Comparison of ENCODE assay signal across 8 cellular contexts in the genomic region with DNA sequence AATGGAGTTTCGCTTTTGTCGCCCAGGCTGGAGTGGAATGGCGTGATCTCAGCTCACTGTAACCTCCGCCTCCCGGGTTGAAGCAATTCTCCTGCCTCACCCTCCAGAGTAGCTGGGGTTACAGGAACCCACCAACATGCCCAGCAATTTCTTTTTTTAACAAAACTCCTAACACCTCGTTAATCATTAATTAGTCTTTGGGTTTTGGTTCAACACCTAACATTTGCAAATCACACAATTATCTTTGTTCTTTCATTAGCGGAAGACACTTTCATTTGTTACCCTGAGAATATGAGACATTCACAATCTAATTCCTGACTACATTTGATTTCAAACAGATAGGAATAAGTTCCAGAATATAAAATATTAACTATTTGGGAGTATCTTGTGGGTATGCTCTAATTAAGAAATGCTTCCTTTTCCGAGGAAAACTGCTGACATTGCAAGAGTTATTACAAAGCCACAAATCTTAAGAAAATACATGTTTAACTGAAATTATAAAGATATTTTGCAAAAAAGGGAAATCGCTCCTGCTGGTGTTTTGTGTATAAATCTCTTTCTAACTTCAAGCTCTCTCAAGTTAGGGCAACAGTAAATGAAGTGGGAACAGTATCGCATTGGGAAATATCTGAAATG. TPM values are rescaled to one million over a fixed set of nuclear protein-coding genes. Genes with fewer than 3 reads are reported as not detected.
DNase-seq lines count a peak whose midpoint lies in the region; ATAC-seq, FAIRE-seq and TF ChIP-seq lines count a peak whose summit lies in the region.

No MANE protein-coding gene starts in this region.

- TF ChIP-seq POLR2A in NB4 (IDR thresholded peaks at IDR 0.05; ENCODE audit: extremely low read depth, insufficient read length) (no peak), H1 (IDR thresholded peaks at IDR 0.05; ENCODE audit: control extremely low read depth in 1 of 2, low read depth in 2 of 2, low read length in 2 of 2) (no peak)

- DNase-seq in CD1c-positive myeloid dendritic cell (ENCODE audit: extremely low spot score) (peak; percentile 8), NB4 (ENCODE audit: low read depth) (no peak), H1 (ENCODE audit: low read depth in 1 of 2, low spot score in 2 of 2) (no peak), neuronal stem cell (ENCODE audit: low spot score) (no peak), OCI-M2 (lab: John Stamatoyannopoulos, UW; ENCODE audit: unreplicated experiment) (no peak)

- peaks cover 2% of the 10 kb centered on the region; the same call in 1 of the 2 replicates for H3K23me2 ChIP-seq in H1 (ENCODE audit: low read depth, low read length)

- H4K91ac ChIP-seq in H1 (replicated peaks; ENCODE audit: insufficient read length, low read length) (no peak overlapping the region), neuronal stem cell (ENCODE audit: low read depth, low read length, poor library complexity) (no peak overlapping the region)

- H3K18ac ChIP-seq in H1 (ENCODE audit: extremely low read depth, low read length) (no peak overlapping the region), neuronal stem cell (ENCODE audit: low read length) (no peak overlapping the region)

- peaks cover 6 to 41% of the 10 kb centered on the region in 2 experiments; a peak in 3 of 4 replicates for H3K79me2 ChIP-seq in H1 (ENCODE audit: control insufficient read depth in 1 of 2, insufficient read depth in 2 of 2, low read length in 2 of 2)

- no peak overlapping the region for H2BK12ac ChIP-seq in H1 (ENCODE audit: low read depth, low read length)
- H2BK12ac ChIP-seq in neuronal stem cell (ENCODE audit: low read length): no peak overlapping the region

- 0 out of 2 replicates have a peak overlapping the region, but pooled peaks have one; percentile 93 for H3K27ac ChIP-seq in H1 (ENCODE audit: low read depth, low read length)
- H3K27ac ChIP-seq in neuronal stem cell (replicated peaks; ENCODE audit: low read length): no peak overlapping the region

- ATAC-seq in GM19455 (IDR thresholded peaks at IDR 0.05; ENCODE audit: unreplicated experiment): no peak
- no peak for ATAC-seq in GM18868 (IDR thresholded peaks at IDR 0.05; ENCODE audit: unreplicated experiment)
- ATAC-seq in GM21515 (IDR thresholded peaks at IDR 0.05; ENCODE audit: unreplicated experiment): no peak

- TF ChIP-seq RAD21 in H1 (IDR thresholded peaks at IDR 0.05 in 1 of 2, conservative IDR thresholded peaks at IDR 0.05 in 1 of 2; ENCODE audit: low read depth in 2 of 2, low read length in 2 of 2): no peak

- H2BK15ac ChIP-seq in H1 (ENCODE audit: low read length) (no peak overlapping the region), neuronal stem cell (ENCODE audit: low read length) (no peak overlapping the region)

- H3K36me3 ChIP-seq in H1 (ENCODE audit: control insufficient read depth in 2 of 4, insufficient read depth in 4 of 4, low read length in 3 of 4) (peaks cover 0 to 12% (median 3%) of the 10 kb centered on the region in 4 experiments; a peak in 2 of 8 replicates), neuronal stem cell (replicated peaks in 1 of 2; ENCODE audit: control insufficient read depth in 2 of 2, insufficient read depth in 2 of 2, low read length in 2 of 2) (peaks cover 0 to 28% of the 10 kb centered on the region in 2 donors)

- no peak overlapping the region for H4K5ac ChIP-seq in H1 (ENCODE audit: insufficient read length, low read depth, low read length)

- H4K8ac ChIP-seq in H1 (ENCODE audit: extremely low read depth, insufficient read depth, low read length): no peak overlapping the region
- H4K8ac ChIP-seq in neuronal stem cell (ENCODE audit: low read depth, low read length): no peak overlapping the region

- CTCF ChIA-PET in H1 (lab: Charles Lee; ENCODE audit: partially characterized antibody): interaction anchor here (1.0 kb wide), 1 partner anchor 14 kb away, joined by 4 read pairs; no protein-coding TSS in a partner anchor

- H3K9me3 ChIP-seq in H1 (ENCODE audit: insufficient read depth in 2 of 2, low read depth in 1 of 2, low read length in 1 of 2): no peaks in the 10 kb centered on the region
- no peaks in the 10 kb centered on the region for H3K9me3 ChIP-seq in neuronal stem cell (replicated peaks in 1 of 2; ENCODE audit: control insufficient read depth in 2 of 2, insufficient read depth in 1 of 2, low read depth in 1 of 2, low read length in 2 of 2)

- H3K23ac ChIP-seq in H1 (ENCODE audit: insufficient read length): no peak overlapping the region
- H3K23ac ChIP-seq in neuronal stem cell (ENCODE audit: low read depth, low read length, poor library complexity): no peak overlapping the region

- H3K56ac ChIP-seq in H1 (replicated peaks; ENCODE audit: insufficient read length, low read depth, low read length): no peak overlapping the region

- peak overlapping the region; percentile 85 to 92 for H3K4me2 ChIP-seq in H1 (ENCODE audit: insufficient read depth in 1 of 2, low read depth in 2 of 2, low read length in 2 of 2)
- peak overlapping the region; percentile 60 for H3K4me2 ChIP-seq in neuronal stem cell (ENCODE audit: insufficient read depth, low read length, poor library complexity, severe bottlenecking)

- 91% methylated on average over 10 of the region's 10 CpGs; no CpG with 5 or more reads in 1 of the 2 experiments for WGBS in H1 (ENCODE audit: extremely low coverage in 1 of 2, insufficient coverage in 1 of 2, insufficient read length in 1 of 2, insufficient replicate concordance in 2 of 2, low coverage in 1 of 2, low lambda C conversion rate in 2 of 2, missing lambda C conversion rate in 1 of 2), 2 experiments
- no CpG with 5 or more reads among the region's 10 CpGs for WGBS in neuronal stem cell (ENCODE audit: extremely low coverage in 2 of 2, insufficient read length in 2 of 2, insufficient replicate concordance in 1 of 2), 2 donors

- H3K14ac ChIP-seq in H1 (ENCODE audit: insufficient read length): no peak overlapping the region
- H3K14ac ChIP-seq in neuronal stem cell (ENCODE audit: low read length): no peak overlapping the region

- H2AFZ ChIP-seq in H1 (ENCODE audit: low read length) (no peak overlapping the region), neuronal stem cell (ENCODE audit: low read length) (peak overlapping the region; percentile 95)

- H3K27me3 ChIP-seq in H1 (replicated peaks in 1 of 4; ENCODE audit: control insufficient read depth in 3 of 4, extremely low read depth in 1 of 4, insufficient read depth in 3 of 4, low read length in 3 of 4): no peaks in the 10 kb centered on the region
- no peaks in the 10 kb centered on the region for H3K27me3 ChIP-seq in neuronal stem cell (ENCODE audit: control insufficient read depth in 3 of 3, insufficient read depth in 3 of 3, low read depth in 1 of 3, low read length in 3 of 3)

- POLR2A ChIA-PET in H1 (lab: Charles Lee; ENCODE audit: partially characterized antibody): no interaction called here

- no peak overlapping the region for H2AK5ac ChIP-seq in H1 (ENCODE audit: low read depth, low read length)
- H2AK5ac ChIP-seq in neuronal stem cell (ENCODE audit: low read depth, low read length): no peak overlapping the region

- no peak overlapping the region for H2BK120ac ChIP-seq in H1 (replicated peaks; ENCODE audit: low read depth, low read length)
- H2BK120ac ChIP-seq in neuronal stem cell (ENCODE audit: low read depth, low read length): no peak overlapping the region

- no peak for FAIRE-seq in H1 (lab: Jason Lieb, UNC)

- peaks cover 0 to 3% (median 0%) of the 10 kb centered on the region in 4 experiments; a peak in 1 of 7 replicates for H3K4me1 ChIP-seq in H1 (replicated peaks in 1 of 4; ENCODE audit: control insufficient read depth in 3 of 4, insufficient read depth in 4 of 4, low read length in 3 of 4)
- H3K4me1 ChIP-seq in neuronal stem cell (ENCODE audit: control insufficient read depth in 2 of 2, insufficient read depth in 1 of 2, low read depth in 1 of 2, low read length in 2 of 2): peaks cover 3 to 8% of the 10 kb centered on the region in 2 donors

- TF ChIP-seq CTCF in NB4 (IDR thresholded peaks at IDR 0.05; ENCODE audit: low read depth, low read length) (no peak), H1 (IDR thresholded peaks at IDR 0.05; ENCODE audit: control extremely low read depth in 1 of 3, insufficient read depth in 1 of 3, low read depth in 1 of 3, low read length in 3 of 3) (no peak)

- no peak for TF ChIP-seq EP300 in H1 (IDR thresholded peaks at IDR 0.05; ENCODE audit: borderline replicate concordance in 1 of 2, low read depth in 2 of 2, low read length in 2 of 2)

- H3K79me1 ChIP-seq in H1 (ENCODE audit: low read depth, low read length): no peaks in the 10 kb centered on the region
- H3K79me1 ChIP-seq in neuronal stem cell (ENCODE audit: low read depth, low read length): peaks cover 1% of the 10 kb centered on the region

- H3K9ac ChIP-seq in H1 (replicated peaks in 1 of 4; ENCODE audit: extremely low read depth in 1 of 4, low read depth in 3 of 4, low read length in 3 of 4) (peak overlapping the region; percentile 97 to 100 (median 98)), neuronal stem cell (ENCODE audit: low read depth, low read length, poor library complexity) (no peak overlapping the region)

- H3K4ac ChIP-seq in H1 (replicated peaks; ENCODE audit: insufficient read length, low read depth, low read length) (no peak overlapping the region), neuronal stem cell (ENCODE audit: low read length) (no peak overlapping the region)

- H2BK20ac ChIP-seq in H1 (ENCODE audit: low read length): no peak overlapping the region

- no peaks in the 10 kb centered on the region for H4K20me1 ChIP-seq in H1 (replicated peaks in 1 of 2; ENCODE audit: control insufficient read depth in 1 of 2, insufficient read depth in 2 of 2, low read length in 2 of 2)

- H3K4me3 ChIP-seq in NB4 (ENCODE audit: low read depth, low read length) (peak overlapping the region; percentile 81), H1 (ENCODE audit: extremely low read depth in 1 of 4, insufficient read depth in 2 of 4, low read depth in 3 of 4, low read length in 4 of 4) (peak overlapping the region; percentile 85 to 96 (median 92)), neuronal stem cell (ENCODE audit: low read length in 2 of 2) (peak overlapping the region; percentile 83 to 93)

- no peak overlapping the region for H2BK5ac ChIP-seq in H1 (ENCODE audit: low read depth, low read length)
- no peak overlapping the region for H2BK5ac ChIP-seq in neuronal stem cell (ENCODE audit: low read length)

RNA-seq across cellular contexts. Expression of a gene that starts 1.2 kb away (rescaled TPM):
- 36.9 and 41.8 TPM in 2 replicates for total RNA-seq in H1 (2021; fragmentation: NEBNext Ultra II Directional; extraction: Animal tissue kit (Norgen Biotek cat#: 25700))
- 51.0 and 51.6 TPM in 2 replicates for polyA plus RNA-seq in H1 (2011; rRNA removed)
- 95.4 TPM for polyA plus RNA-seq in H1 (2011; cell fraction: cytosol; rRNA removed)
- 24.0 TPM for polyA plus RNA-seq in H1 (2011; cell fraction: nucleus; rRNA removed)
- 41.1 to 72.9 TPM (median 45.3 TPM) in 4 replicates for polyA plus RNA-seq in H1 (2012, experiment 1 of 2)
- polyA plus RNA-seq in H1 (2012, experiment 2 of 2): 75.1 TPM
- polyA plus RNA-seq in H1 (2013, experiment 1 of 2): 50.3 TPM
- polyA plus RNA-seq in H1 (2013, experiment 2 of 2): 51.2 TPM
- 60.9 and 74.0 TPM in 2 replicates for polyA minus RNA-seq in H1 (2011; rRNA and poly(A)+ RNA removed)
- polyA minus RNA-seq in H1 (2011; cell fraction: cytosol; rRNA and poly(A)+ RNA removed): 12.6 TPM
- 23.1 TPM for polyA minus RNA-seq in H1 (2011; cell fraction: nucleus; rRNA and poly(A)+ RNA removed)
- polyA plus RNA-seq in neuronal stem cell (2013, experiment 1 of 2): 53.9 TPM
- polyA plus RNA-seq in neuronal stem cell (2013, experiment 2 of 2): 57.6 TPM

RNA-seq across cellular contexts. Expression of a gene that starts 41.8 kb away (rescaled TPM):
- total RNA-seq in H1 (2021; fragmentation: NEBNext Ultra II Directional; extraction: Animal tissue kit (Norgen Biotek cat#: 25700)): not detected in 2 replicates
- polyA plus RNA-seq in H1 (2011; rRNA removed): not detected in 2 replicates
- not detected for polyA plus RNA-seq in H1 (2011; cell fraction: cytosol; rRNA removed)
- polyA plus RNA-seq in H1 (2011; cell fraction: nucleus; rRNA removed): not detected
- not detected in 4 replicates for polyA plus RNA-seq in H1 (2012, experiment 1 of 2)
- not detected for polyA plus RNA-seq in H1 (2012, experiment 2 of 2)
- polyA plus RNA-seq in H1 (2013, experiment 1 of 2): not detected
- polyA plus RNA-seq in H1 (2013, experiment 2 of 2): not detected
- 0.27 TPM in 1 of 2 replicates, not detected in the other for polyA minus RNA-seq in H1 (2011; rRNA and poly(A)+ RNA removed)
- not detected for polyA minus RNA-seq in H1 (2011; cell fraction: cytosol; rRNA and poly(A)+ RNA removed)
- polyA minus RNA-seq in H1 (2011; cell fraction: nucleus; rRNA and poly(A)+ RNA removed): not detected
- 0.15 TPM for polyA plus RNA-seq in neuronal stem cell (2013, experiment 1 of 2)
- polyA plus RNA-seq in neuronal stem cell (2013, experiment 2 of 2): not detected
